In genomic region chr11:75339685-75340409, GRCh38 we compare ENCODE assay signal across 8 cellular contexts. TPM values are rescaled to one million over a fixed set of nuclear protein-coding genes. Genes with fewer than 3 reads are reported as not detected.
DNase-seq lines count a peak whose midpoint lies in the region; ATAC-seq, FAIRE-seq and TF ChIP-seq lines count a peak whose summit lies in the region.

No MANE protein-coding gene starts in this region.

- no peaks in the 10 kb centered on the region for H3K9me3 Mint-ChIP-seq in activated T-helper 1 cell treated with anti-CD3 and anti-CD28 coated beads, Interleukin-12 subunit alpha, Interleukin-12 subunit beta, Interleukin-2, Interleukin-4 antibody, amounts not matched to agents 30 ng/mL and 10 ng/mL and 1 ng/mL, durations not matched to agents 14 hours and 24 hours and 36 hours

- no peak for FAIRE-seq in H54 (lab: Jason Lieb, UNC)

- no peaks in the 10 kb centered on the region for H3K27me3 Mint-ChIP-seq in activated T-helper 1 cell treated with anti-CD3 and anti-CD28 coated beads, Interleukin-12 subunit alpha, Interleukin-12 subunit beta, Interleukin-2, Interleukin-4 antibody, amounts not matched to agents 30 ng/mL and 10 ng/mL and 1 ng/mL, durations not matched to agents 14 hours and 24 hours and 36 hours (ENCODE audit: insufficient read depth)

- intact Hi-C loops in activated T-helper 1 cell treated with anti-CD3 and anti-CD28 coated beads, Interleukin-12 subunit alpha, Interleukin-12 subunit beta, Interleukin-2, Interleukin-4 antibody, amounts not matched to agents 30 ng/mL and 10 ng/mL and 1 ng/mL, durations not matched to agents 14 hours and 24 hours and 36 hours (cut with micrococcal nuclease) = loop anchor here (1.0 kb wide), 1 partner anchor 14 kb away; no protein-coding TSS in a partner anchor
- intact Hi-C loops in upper lobe of right lung (cut with DNase I) = loop anchor here (5.0 kb wide), 1 partner anchor 42 kb away; no protein-coding TSS in a partner anchor

- H3K27ac Mint-ChIP-seq in activated T-helper 1 cell treated with anti-CD3 and anti-CD28 coated beads, Interleukin-12 subunit alpha, Interleukin-12 subunit beta, Interleukin-2, Interleukin-4 antibody, amounts not matched to agents 30 ng/mL and 10 ng/mL and 1 ng/mL, durations not matched to agents 14 hours and 24 hours and 36 hours = peak overlapping the region; percentile 91

- TF ChIP-seq CTCF in AG04450 (IDR thresholded peaks at IDR 0.05; ENCODE audit: low read depth, low read length) (0 out of 2 replicates have a peak, but pooled peaks have one; percentile 5), upper lobe of right lung (IDR thresholded peaks at IDR 0.05) (no peak)

- POLR2A ChIA-PET in AG04450 (lab: Yijun Ruan, JAX) = interaction anchor here (0.6 to 1.9 kb wide), 6 partner anchors 9 to 243 kb away, joined by 3 to 11 read pairs (median 4); no protein-coding TSS in a partner anchor

- no peak; the same call in 1 of the 2 replicates for TF ChIP-seq POLR2A in H54 (IDR thresholded peaks at IDR 0.05; ENCODE audit: low read depth, low read length)

- H3K4me1 ChIP-seq in upper lobe of right lung = peaks cover 99% of the 10 kb centered on the region

- H3K27ac ChIP-seq in AG04450 (ENCODE audit: low read depth, low read length) (peak overlapping the region; percentile 39), upper lobe of right lung (peak overlapping the region; percentile 95)

- H3K9me3 ChIP-seq in AG04450 (ENCODE audit: control insufficient read depth, insufficient read depth, low read length) = no peaks in the 10 kb centered on the region
- no peaks in the 10 kb centered on the region for H3K9me3 ChIP-seq in upper lobe of right lung

- ATAC-seq in HG02642 (IDR thresholded peaks at IDR 0.05; ENCODE audit: poor library complexity, unreplicated experiment) = peak; percentile 29
- peak; percentile 1 for ATAC-seq in upper lobe of right lung

- no peaks in the 10 kb centered on the region for H3K36me3 ChIP-seq in upper lobe of right lung

- H3K4me1 Mint-ChIP-seq in activated T-helper 1 cell treated with anti-CD3 and anti-CD28 coated beads, Interleukin-12 subunit alpha, Interleukin-12 subunit beta, Interleukin-2, Interleukin-4 antibody, amounts not matched to agents 30 ng/mL and 10 ng/mL and 1 ng/mL, durations not matched to agents 14 hours and 24 hours and 36 hours (ENCODE audit: low read depth) = peaks cover 79% of the 10 kb centered on the region

- DNase-seq in AG04450 (ENCODE audit: low read depth, low spot score) = no peak
- DNase-seq in activated T-helper 1 cell treated with anti-CD3 and anti-CD28 coated beads, Interleukin-12 subunit alpha, Interleukin-12 subunit beta, Interleukin-2, Interleukin-4 antibody, amounts not matched to agents 30 ng/mL and 10 ng/mL and 1 ng/mL, durations not matched to agents 14 hours and 24 hours and 36 hours (ENCODE audit: low spot score) = no peak
- DNase-seq in left kidney (ENCODE audit: low read depth, low spot score) = peak; percentile 32
- no peak for DNase-seq in upper lobe of right lung
- DNase-seq in midbrain (lab: John Stamatoyannopoulos, UW) = no peak
- DNase-seq in H54 (ENCODE audit: insufficient read length, low spot score) = no peak
- no peak for DNase-seq in NCI-H2227 treated with DMSO at 0.1 percent for 48 hours (lab: John Stamatoyannopoulos, UW)

- CTCF ChIA-PET in AG04450 (lab: Charles Lee) = interaction anchor here (0.9 to 1.8 kb wide), 5 partner anchors 9 to 69 kb away, joined by 3 to 11 read pairs (median 5); no protein-coding TSS in a partner anchor

- peaks cover 5% of the 10 kb centered on the region for H3K36me3 Mint-ChIP-seq in activated T-helper 1 cell treated with anti-CD3 and anti-CD28 coated beads, Interleukin-12 subunit alpha, Interleukin-12 subunit beta, Interleukin-2, Interleukin-4 antibody, amounts not matched to agents 30 ng/mL and 10 ng/mL and 1 ng/mL, durations not matched to agents 14 hours and 24 hours and 36 hours (ENCODE audit: low read depth)

- no peak overlapping the region for H3K4me3 ChIP-seq in AG04450 (ENCODE audit: low read depth, low read length)
- H3K4me3 ChIP-seq in upper lobe of right lung = peak overlapping the region; percentile 19

- H3K4me3 Mint-ChIP-seq in activated T-helper 1 cell treated with anti-CD3 and anti-CD28 coated beads, Interleukin-12 subunit alpha, Interleukin-12 subunit beta, Interleukin-2, Interleukin-4 antibody, amounts not matched to agents 30 ng/mL and 10 ng/mL and 1 ng/mL, durations not matched to agents 14 hours and 24 hours and 36 hours = peak overlapping the region; percentile 73

- no peaks in the 10 kb centered on the region for H3K27me3 ChIP-seq in AG04450 (ENCODE audit: control insufficient read depth, insufficient read depth, low read length)
- H3K27me3 ChIP-seq in upper lobe of right lung = no peaks in the 10 kb centered on the region

RNA-seq across cellular contexts. Expression of gene ARRB1, which starts 11.6 kb away (rescaled TPM):
- 36.9 and 43.8 TPM in 2 replicates for polyA plus RNA-seq in AG04450 (2011; rRNA removed)
- polyA minus RNA-seq in AG04450 (2011; rRNA and poly(A)+ RNA removed) = 91.5 and 108 TPM in 2 replicates
- 15.3 and 16.0 TPM in 2 replicates for total RNA-seq in activated T-helper 1 cell treated with anti-CD3 and anti-CD28 coated beads, Interleukin-12 subunit alpha, Interleukin-12 subunit beta, Interleukin-2, Interleukin-4 antibody, amounts not matched to agents 30 ng/mL and 10 ng/mL and 1 ng/mL, durations not matched to agents 14 hours and 24 hours and 36 hours
- total RNA-seq in upper lobe of right lung = 188 TPM

RNA-seq across cellular contexts. Expression of gene RPS3, which starts 59.5 kb away (rescaled TPM):
- polyA plus RNA-seq in AG04450 (2011; rRNA removed) = 2,915 and 3,250 TPM in 2 replicates
- polyA minus RNA-seq in AG04450 (2011; rRNA and poly(A)+ RNA removed) = 1,083 and 1,197 TPM in 2 replicates
- total RNA-seq in activated T-helper 1 cell treated with anti-CD3 and anti-CD28 coated beads, Interleukin-12 subunit alpha, Interleukin-12 subunit beta, Interleukin-2, Interleukin-4 antibody, amounts not matched to agents 30 ng/mL and 10 ng/mL and 1 ng/mL, durations not matched to agents 14 hours and 24 hours and 36 hours = 2,822 and 2,924 TPM in 2 replicates
- 1,778 TPM for total RNA-seq in upper lobe of right lung

Comparison
In these comparisons a context has a peak if more than half of its experiments do, and no peak if none do; other contexts are left out.
1. RNA of gene ARRB1, which starts 11.6 kb away (total RNA-seq): 188 TPM in upper lobe of right lung (single experiment); 15.3 to 16.0 TPM in activated T-helper 1 cell treated with anti-CD3 and anti-CD28 coated beads, Interleukin-12 subunit alpha, Interleukin-12 subunit beta, Interleukin-2, Interleukin-4 antibody, amounts not matched to agents 30 ng/mL and 10 ng/mL and 1 ng/mL, durations not matched to agents 14 hours and 24 hours and 36 hours; every median in the first group is over 10 times any median in the second.